8 cellular contexts compared by ENCODE assay signal in the genomic region with DNA sequence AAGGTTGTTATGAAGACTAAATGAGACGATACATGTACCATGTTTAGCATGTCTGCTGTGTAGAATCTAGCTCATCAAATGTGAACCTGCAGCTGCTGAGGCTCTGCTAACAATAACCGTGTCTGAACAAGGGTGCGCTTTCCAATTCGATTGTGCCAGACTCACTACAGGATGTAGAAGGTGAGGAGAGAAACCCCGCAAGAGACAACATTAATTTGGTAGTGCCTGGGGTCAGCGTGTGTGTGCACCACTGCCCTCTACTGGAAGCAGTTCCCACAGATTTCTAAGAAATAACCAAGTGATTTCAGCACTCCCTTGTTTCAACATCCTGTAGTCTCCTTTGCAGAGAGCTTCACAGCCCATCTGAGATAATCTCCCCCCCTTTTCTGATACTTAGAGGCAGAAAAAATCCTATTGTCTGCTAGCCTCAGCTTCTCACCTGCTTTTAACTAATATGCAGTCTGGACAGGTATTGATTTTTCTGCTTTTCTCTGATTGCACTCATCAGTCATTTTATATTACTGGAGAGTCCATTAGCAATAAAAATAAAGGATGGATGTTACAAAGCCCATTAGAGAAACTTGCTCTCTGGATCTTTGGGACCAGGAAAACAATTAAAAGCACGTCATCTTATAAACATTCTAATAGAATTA.
DNase-seq lines count a peak whose midpoint lies in the region; ATAC-seq, FAIRE-seq and TF ChIP-seq lines count a peak whose summit lies in the region.

No MANE protein-coding gene starts in this region.

- H3K9me3 Mint-ChIP-seq in activated T-helper 2 cell treated with anti-CD3 and anti-CD28 coated beads, Interferon-gamma antibody, Interleukin-2, Interleukin-4, amounts not matched to agents 10 μg/mL and 5 μg/mL and 100 μg/mL, durations not matched to agents 14 hours and 24 hours and 36 hours: no peaks in the 10 kb centered on the region

- no peaks in the 10 kb centered on the region for H3K9me3 ChIP-seq in trophoblast cell (ENCODE audit: insufficient read depth, low read depth, low read length)

- H3K4me1 ChIP-seq in KMS-11 (ENCODE audit: low read depth, poor library complexity, severe bottlenecking) (peaks cover 41% of the 10 kb centered on the region), foreskin keratinocyte (no peaks in the 10 kb centered on the region), trophoblast cell (ENCODE audit: control insufficient read depth in 1 of 2, insufficient read depth in 2 of 2, low read length in 2 of 2) (peaks cover 0 to 9% of the 10 kb centered on the region in 2 experiments)

- no peaks in the 10 kb centered on the region for H3K36me3 Mint-ChIP-seq in activated T-helper 2 cell treated with anti-CD3 and anti-CD28 coated beads, Interferon-gamma antibody, Interleukin-2, Interleukin-4, amounts not matched to agents 10 μg/mL and 5 μg/mL and 100 μg/mL, durations not matched to agents 14 hours and 24 hours and 36 hours (ENCODE audit: low read depth)

- H3K9ac ChIP-seq in KMS-11 (no peak overlapping the region), trophoblast cell (ENCODE audit: low read length) (no peak overlapping the region)

- no peak overlapping the region for H4K91ac ChIP-seq in trophoblast cell (ENCODE audit: low read depth, low read length)

- H3K27me3 ChIP-seq in KMS-11 (ENCODE audit: insufficient read depth, low read depth) (no peaks in the 10 kb centered on the region), foreskin keratinocyte (no peaks in the 10 kb centered on the region), trophoblast cell (ENCODE audit: insufficient read depth, low read length) (peaks cover 1% of the 10 kb centered on the region)

- no peak overlapping the region for H3K4ac ChIP-seq in trophoblast cell (ENCODE audit: low read depth, low read length)

- no peak overlapping the region for H2AK5ac ChIP-seq in trophoblast cell (ENCODE audit: low read length)

- FAIRE-seq in GM19239 (lab: Jason Lieb, UNC): peak; percentile 95

- DNase-seq in AML-193 (lab: John Stamatoyannopoulos, UW): peak; percentile 67 to 73
- DNase-seq in GM19239 (ENCODE audit: insufficient read length, low spot score): peak; percentile 15
- DNase-seq in SHP77 (lab: John Stamatoyannopoulos, UW): peak; percentile 8 to 43
- peak; percentile 71 for DNase-seq in activated T-helper 2 cell treated with anti-CD3 and anti-CD28 coated beads, Interferon-gamma antibody, Interleukin-2, Interleukin-4, amounts not matched to agents 10 μg/mL and 5 μg/mL and 100 μg/mL, durations not matched to agents 14 hours and 24 hours and 36 hours (ENCODE audit: low spot score)
- peak in 1 of 2 donors; percentile 57 for DNase-seq in foreskin keratinocyte
- peak; percentile 25 to 79 for DNase-seq in trophoblast cell

- H4K20me1 ChIP-seq in KMS-11 (ENCODE audit: insufficient read depth): no peaks in the 10 kb centered on the region

- peak; percentile 41 for ATAC-seq in foreskin keratinocyte
- ATAC-seq in GM18519 (IDR thresholded peaks at IDR 0.05; ENCODE audit: low FRiP score, unreplicated experiment): no peak

- H3K27ac Mint-ChIP-seq in activated T-helper 2 cell treated with anti-CD3 and anti-CD28 coated beads, Interferon-gamma antibody, Interleukin-2, Interleukin-4, amounts not matched to agents 10 μg/mL and 5 μg/mL and 100 μg/mL, durations not matched to agents 14 hours and 24 hours and 36 hours: peak overlapping the region; percentile 64

- H4K8ac ChIP-seq in trophoblast cell (ENCODE audit: low read depth, low read length): no peak overlapping the region

- H2BK12ac ChIP-seq in trophoblast cell (ENCODE audit: low read length): no peak overlapping the region

- H3K4me3 Mint-ChIP-seq in activated T-helper 2 cell treated with anti-CD3 and anti-CD28 coated beads, Interferon-gamma antibody, Interleukin-2, Interleukin-4, amounts not matched to agents 10 μg/mL and 5 μg/mL and 100 μg/mL, durations not matched to agents 14 hours and 24 hours and 36 hours (ENCODE audit: low read depth): no peak overlapping the region

- H3K18ac ChIP-seq in trophoblast cell (ENCODE audit: low read length): no peak overlapping the region

- H3K79me2 ChIP-seq in KMS-11 (ENCODE audit: insufficient read depth, low read depth): no peaks in the 10 kb centered on the region
- H3K79me2 ChIP-seq in trophoblast cell (ENCODE audit: control insufficient read depth, insufficient read depth, low read length, poor library complexity): no peaks in the 10 kb centered on the region

- H3K4me1 Mint-ChIP-seq in activated T-helper 2 cell treated with anti-CD3 and anti-CD28 coated beads, Interferon-gamma antibody, Interleukin-2, Interleukin-4, amounts not matched to agents 10 μg/mL and 5 μg/mL and 100 μg/mL, durations not matched to agents 14 hours and 24 hours and 36 hours (ENCODE audit: low read depth): peaks cover 74% of the 10 kb centered on the region

- no peak overlapping the region for H3K23ac ChIP-seq in trophoblast cell (ENCODE audit: low read length)

- H3K4me3 ChIP-seq in KMS-11 (IDR thresholded peaks at IDR 0.05; ENCODE audit: insufficient read depth, low read depth, low read length): no peak overlapping the region
- H3K4me3 ChIP-seq in trophoblast cell (ENCODE audit: low read depth, low read length): no peak overlapping the region

- no peaks in the 10 kb centered on the region for H3K27me3 Mint-ChIP-seq in activated T-helper 2 cell treated with anti-CD3 and anti-CD28 coated beads, Interferon-gamma antibody, Interleukin-2, Interleukin-4, amounts not matched to agents 10 μg/mL and 5 μg/mL and 100 μg/mL, durations not matched to agents 14 hours and 24 hours and 36 hours (ENCODE audit: low read depth)

- H3K4me2 ChIP-seq in KMS-11 (peak overlapping the region; percentile 22; the same call in 1 of the 2 replicates), trophoblast cell (ENCODE audit: low read length) (no peak overlapping the region)

- H2AFZ ChIP-seq in KMS-11 (ENCODE audit: low read depth) (peak overlapping the region; percentile 45; the same call in 1 of the 2 replicates), trophoblast cell (ENCODE audit: insufficient read depth, low read length, poor library complexity) (no peak overlapping the region)

- H3K27ac ChIP-seq in KMS-11 (no peak overlapping the region), foreskin keratinocyte (no peak overlapping the region), trophoblast cell (ENCODE audit: low read depth, low read length) (no peak overlapping the region)

- TF ChIP-seq CTCF in KMS-11 (conservative IDR thresholded peaks at IDR 0.05; ENCODE audit: low read depth, low read length): peak; percentile 60
- TF ChIP-seq CTCF in foreskin keratinocyte (conservative IDR thresholded peaks at IDR 0.05): peak; percentile 87

- H3K14ac ChIP-seq in trophoblast cell (ENCODE audit: low read length): no peak overlapping the region

- H2BK120ac ChIP-seq in trophoblast cell (ENCODE audit: insufficient read depth, low read length, poor library complexity): no peak overlapping the region

- H3K36me3 ChIP-seq in KMS-11 (ENCODE audit: insufficient read depth): no peaks in the 10 kb centered on the region
- H3K36me3 ChIP-seq in trophoblast cell (ENCODE audit: control insufficient read depth in 1 of 2, insufficient read depth in 2 of 2, low read length in 2 of 2): no peaks in the 10 kb centered on the region

- H4K12ac ChIP-seq in trophoblast cell (ENCODE audit: low read depth, low read length): no peak overlapping the region

- intact Hi-C loops in activated T-helper 2 cell treated with anti-CD3 and anti-CD28 coated beads, Interferon-gamma antibody, Interleukin-2, Interleukin-4, amounts not matched to agents 10 μg/mL and 5 μg/mL and 100 μg/mL, durations not matched to agents 14 hours and 24 hours and 36 hours (cut with micrococcal nuclease): loop anchor here (1.0 kb wide), 3 partner anchors 42 to 119 kb away; no protein-coding TSS in a partner anchor

- no peaks in the 10 kb centered on the region for H3K79me1 ChIP-seq in trophoblast cell (ENCODE audit: low read length)

- no CpG with 5 or more reads among the region's 7 CpGs for WGBS in trophoblast cell (ENCODE audit: extremely low coverage, insufficient coverage, insufficient read length)

- H2BK5ac ChIP-seq in trophoblast cell (ENCODE audit: low read depth, low read length, poor library complexity): no peak overlapping the region
